Comparison of ENCODE assay signal across 9 cellular contexts in the genomic region with DNA sequence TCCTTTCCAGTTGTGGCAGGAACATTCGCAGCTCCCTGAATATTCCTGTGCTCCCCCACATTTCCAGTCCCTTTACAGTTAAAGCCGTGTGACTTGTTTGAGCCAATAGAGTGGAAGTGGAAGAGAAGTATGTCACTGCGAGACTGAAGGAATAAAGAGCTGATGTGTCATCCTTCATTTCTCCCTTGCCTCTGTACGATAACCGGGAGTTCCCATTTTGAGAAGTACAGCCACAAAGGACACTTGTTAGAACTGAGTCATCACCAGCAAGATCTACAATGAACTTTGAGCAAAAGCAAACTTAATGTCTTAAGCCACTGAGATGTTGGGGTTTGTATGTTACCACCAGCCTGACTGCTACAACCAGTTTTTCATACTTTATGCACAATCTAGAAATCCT.
DNase-seq lines count a peak whose midpoint lies in the region; ATAC-seq and TF ChIP-seq lines count a peak whose summit lies in the region.
"Had no signal": no experiment of that assay in that cellular context is flagged by ENCODE, and none has a peak within 500 bp of the region (broad histone marks: within the 10 kb centered on the region; RNA-seq: fewer than 3 reads in every experiment).

No MANE protein-coding gene starts in this region.

- H3K27ac ChIP-seq in endodermal cell (ENCODE audit: low read depth, low read length), result no peak overlapping the region
- H3K27ac ChIP-seq: SK-N-MC had no signal

- ATAC-seq in HG03565 (IDR thresholded peaks at IDR 0.05; ENCODE audit: unreplicated experiment), result peak; percentile 84
- peak; percentile 98 for ATAC-seq in activated T-helper 17 cell treated with anti-CD3 and anti-CD28 coated beads, Interleukin-2, amount 50 U/mL, for 72 hours (replicated peaks)

- H3K36me3 ChIP-seq in endodermal cell (ENCODE audit: control insufficient read depth, insufficient read depth, low read length), result no peaks in the 10 kb centered on the region

- H3K4me3 ChIP-seq in endodermal cell (ENCODE audit: low read length), result no peak overlapping the region
- H3K4me3 ChIP-seq: SK-N-MC had no signal

- peaks cover 14% of the 10 kb centered on the region for H3K4me1 Mint-ChIP-seq in activated CD4-positive, alpha-beta T cell treated with anti-CD3 and anti-CD28 coated beads, Interleukin-2, amount 10 ng/mL, durations not matched to agents 24 days and 14 days
- peaks cover 6% of the 10 kb centered on the region for H3K4me1 Mint-ChIP-seq in activated T-helper 17 cell treated with anti-CD3 and anti-CD28 coated beads, Interleukin-2, amount 50 U/mL, for 72 hours
- H3K4me1 Mint-ChIP-seq in endodermal cell, result no peaks in the 10 kb centered on the region

- H3K9me3 ChIP-seq in endodermal cell (ENCODE audit: control insufficient read depth, low read length), result no peaks in the 10 kb centered on the region

- no peaks in the 10 kb centered on the region for H3K27me3 ChIP-seq in endodermal cell (ENCODE audit: control insufficient read depth, insufficient read depth, low read length, poor library complexity, severe bottlenecking)

- H3K4me1 ChIP-seq in endodermal cell (ENCODE audit: control insufficient read depth, insufficient read depth, low read length), result no peaks in the 10 kb centered on the region

- H3K9ac ChIP-seq in endodermal cell (ENCODE audit: extremely low read depth, low read length, poor library complexity, severe bottlenecking), result no peak overlapping the region

- H3K4me3 Mint-ChIP-seq in activated CD4-positive, alpha-beta T cell treated with anti-CD3 and anti-CD28 coated beads, Interleukin-2, amount 10 ng/mL, durations not matched to agents 24 days and 14 days, result no peak overlapping the region
- H3K4me3 Mint-ChIP-seq in activated T-helper 17 cell treated with anti-CD3 and anti-CD28 coated beads, Interleukin-2, amount 50 U/mL, for 72 hours, result no peak overlapping the region
- no peak overlapping the region for H3K4me3 Mint-ChIP-seq in endodermal cell

- peaks cover 2% of the 10 kb centered on the region for H3K36me3 Mint-ChIP-seq in activated CD4-positive, alpha-beta T cell treated with anti-CD3 and anti-CD28 coated beads, Interleukin-2, amount 10 ng/mL, durations not matched to agents 24 days and 14 days (ENCODE audit: low read depth)
- H3K36me3 Mint-ChIP-seq in activated T-helper 17 cell treated with anti-CD3 and anti-CD28 coated beads, Interleukin-2, amount 50 U/mL, for 72 hours (ENCODE audit: low read depth), result no peaks in the 10 kb centered on the region
- H3K36me3 Mint-ChIP-seq in endodermal cell (ENCODE audit: low read depth), result no peaks in the 10 kb centered on the region

- no peak for TF ChIP-seq CTCF in endodermal cell (conservative IDR thresholded peaks at IDR 0.05)

- WGBS in endodermal cell (ENCODE audit: insufficient coverage in 1 of 2, insufficient read length in 1 of 2), 2 experiments, result 77 to 80% methylated on average over 2 to 5 of the region's 5 CpGs

- intact Hi-C loops in activated CD4-positive, alpha-beta T cell treated with anti-CD3 and anti-CD28 coated beads, Interleukin-2, amount 10 ng/mL, durations not matched to agents 24 days and 14 days (cut with micrococcal nuclease), result loop anchor here (1.0 to 2.0 kb wide), 4 partner anchors 8 to 90 kb away; no protein-coding TSS in a partner anchor

- H3K27me3 Mint-ChIP-seq in activated CD4-positive, alpha-beta T cell treated with anti-CD3 and anti-CD28 coated beads, Interleukin-2, amount 10 ng/mL, durations not matched to agents 24 days and 14 days, result no peaks in the 10 kb centered on the region
- peaks cover 7% of the 10 kb centered on the region for H3K27me3 Mint-ChIP-seq in activated T-helper 17 cell treated with anti-CD3 and anti-CD28 coated beads, Interleukin-2, amount 50 U/mL, for 72 hours
- H3K27me3 Mint-ChIP-seq in endodermal cell (ENCODE audit: insufficient read depth), result no peaks in the 10 kb centered on the region

- peak overlapping the region; percentile 72 for H3K27ac Mint-ChIP-seq in activated CD4-positive, alpha-beta T cell treated with anti-CD3 and anti-CD28 coated beads, Interleukin-2, amount 10 ng/mL, durations not matched to agents 24 days and 14 days
- H3K27ac Mint-ChIP-seq in activated T-helper 17 cell treated with anti-CD3 and anti-CD28 coated beads, Interleukin-2, amount 50 U/mL, for 72 hours, result no peak overlapping the region
- no peak overlapping the region for H3K27ac Mint-ChIP-seq in endodermal cell

- peak; percentile 63 for DNase-seq in activated CD4-positive, alpha-beta T cell treated with anti-CD3 and anti-CD28 coated beads, Interleukin-2, amount 10 ng/mL, durations not matched to agents 24 days and 14 days
- no peak for DNase-seq in activated CD4-positive, alpha-beta T cell treated with anti-CD3 and anti-CD28 coated beads for 48 hours
- DNase-seq in non-pigmented ciliary epithelial cell (ENCODE audit: low read depth) (peak; percentile 71), endodermal cell (no peak)
- no peak for DNase-seq in stimulated activated CD4-positive, alpha-beta T cell treated with anti-CD3 and anti-CD28 coated beads, Interleukin-12 subunit alpha, Interleukin-12 subunit beta, amount 100 ng/mL, for 4 hours
- DNase-seq in effector CD4-positive, alpha-beta T cell, result no peak

- peaks cover 4% of the 10 kb centered on the region for H3K9me3 Mint-ChIP-seq in activated CD4-positive, alpha-beta T cell treated with anti-CD3 and anti-CD28 coated beads, Interleukin-2, amount 10 ng/mL, durations not matched to agents 24 days and 14 days
- peaks cover 5% of the 10 kb centered on the region for H3K9me3 Mint-ChIP-seq in activated T-helper 17 cell treated with anti-CD3 and anti-CD28 coated beads, Interleukin-2, amount 50 U/mL, for 72 hours
- H3K9me3 Mint-ChIP-seq in endodermal cell, result no peaks in the 10 kb centered on the region

Comparison
In these comparisons a context has a peak if more than half of its experiments do, and no peak if none do; other contexts are left out.
1. DNase-seq: peak in activated CD4-positive, alpha-beta T cell treated with anti-CD3 and anti-CD28 coated beads, Interleukin-2, amount 10 ng/mL, durations not matched to agents 24 days and 14 days (single experiment) and non-pigmented ciliary epithelial cell (single experiment); none in activated CD4-positive, alpha-beta T cell treated with anti-CD3 and anti-CD28 coated beads for 48 hours (single experiment), endodermal cell (single experiment), stimulated activated CD4-positive, alpha-beta T cell treated with anti-CD3 and anti-CD28 coated beads, Interleukin-12 subunit alpha, Interleukin-12 subunit beta, amount 100 ng/mL, for 4 hours (single experiment) and effector CD4-positive, alpha-beta T cell (single experiment).